8 cellular contexts compared by ENCODE assay signal in genomic region chr16:57601801-57602478, GRCh38. TPM values are rescaled to one million over a fixed set of nuclear protein-coding genes. Genes with fewer than 3 reads are reported as not detected.
A peak's percentile ranks its signal among the peaks of the same experiment; 100 is the strongest.
DNase-seq lines count a peak whose midpoint lies in the region; ATAC-seq and TF ChIP-seq lines count a peak whose summit lies in the region.

No MANE protein-coding gene starts in this region.

- CTCF ChIA-PET in activated CD8-positive, alpha-beta memory T cell treated with anti-CD3 and anti-CD28 coated beads, Interleukin-2, amount 10 ng/mL, durations not matched to agents 7 days and 5 days (lab: Charles Lee), result interaction anchor here (0.6 to 14.0 kb wide), 14 partner anchors 10 to 1739 kb away, joined by 3 to 230 read pairs (median 4); no protein-coding TSS in a partner anchor

- peaks cover 77% of the 10 kb centered on the region for H3K4me1 Mint-ChIP-seq in activated CD8-positive, alpha-beta memory T cell treated with anti-CD3 and anti-CD28 coated beads, Interleukin-2, amount 10 ng/mL, durations not matched to agents 7 days and 5 days
- peaks cover 12% of the 10 kb centered on the region for H3K4me1 Mint-ChIP-seq in neural crest cell

- peak overlapping the region; percentile 99 for H3K27ac Mint-ChIP-seq in activated CD8-positive, alpha-beta memory T cell treated with anti-CD3 and anti-CD28 coated beads, Interleukin-2, amount 10 ng/mL, durations not matched to agents 7 days and 5 days
- H3K27ac Mint-ChIP-seq in neural crest cell (ENCODE audit: unreplicated experiment), result peak overlapping the region; percentile 30

- peaks cover 26% of the 10 kb centered on the region for H3K36me3 Mint-ChIP-seq in activated CD8-positive, alpha-beta memory T cell treated with anti-CD3 and anti-CD28 coated beads, Interleukin-2, amount 10 ng/mL, durations not matched to agents 7 days and 5 days
- H3K36me3 Mint-ChIP-seq in neural crest cell (ENCODE audit: low read depth), result peaks cover 2% of the 10 kb centered on the region

- peaks cover 5% of the 10 kb centered on the region for H3K9me3 Mint-ChIP-seq in activated CD8-positive, alpha-beta memory T cell treated with anti-CD3 and anti-CD28 coated beads, Interleukin-2, amount 10 ng/mL, durations not matched to agents 7 days and 5 days (ENCODE audit: low read depth)
- peaks cover 3% of the 10 kb centered on the region for H3K9me3 Mint-ChIP-seq in neural crest cell

- TF ChIP-seq CTCF in neural crest cell (conservative IDR thresholded peaks at IDR 0.05), result no peak

- H3K27me3 Mint-ChIP-seq in activated CD8-positive, alpha-beta memory T cell treated with anti-CD3 and anti-CD28 coated beads, Interleukin-2, amount 10 ng/mL, durations not matched to agents 7 days and 5 days, result no peaks in the 10 kb centered on the region
- H3K27me3 Mint-ChIP-seq in neural crest cell (ENCODE audit: low read depth), result no peaks in the 10 kb centered on the region

- ATAC-seq in GM19468 (IDR thresholded peaks at IDR 0.05; ENCODE audit: extremely low read depth, unreplicated experiment) (peak; percentile 72), HG03521 (IDR thresholded peaks at IDR 0.05; ENCODE audit: unreplicated experiment) (peak; percentile 71)
- peak; percentile 90 for ATAC-seq in activated CD8-positive, alpha-beta memory T cell treated with anti-CD3 and anti-CD28 coated beads, Interleukin-2, amount 10 ng/mL, durations not matched to agents 7 days and 5 days

- peak overlapping the region; percentile 37 for H3K4me3 Mint-ChIP-seq in activated CD8-positive, alpha-beta memory T cell treated with anti-CD3 and anti-CD28 coated beads, Interleukin-2, amount 10 ng/mL, durations not matched to agents 7 days and 5 days
- no peak overlapping the region for H3K4me3 Mint-ChIP-seq in neural crest cell

- DNase-seq in GF-D8 (lab: John Stamatoyannopoulos, UW) (peak; percentile 72), neural crest cell (ENCODE audit: low read depth, low spot score) (no peak), Ammon's horn (ENCODE audit: low spot score) (no peak), RKO (ENCODE audit: low spot score) (no peak), GOT3 (lab: John Stamatoyannopoulos, UW) (no peak)
- DNase-seq in activated CD8-positive, alpha-beta memory T cell treated with anti-CD3 and anti-CD28 coated beads, Interleukin-2, amount 10 ng/mL, durations not matched to agents 7 days and 5 days, result peak; percentile 94

RNA-seq across cellular contexts. Expression of gene ADGRG1, which starts 26.5 kb away (rescaled TPM):
- 10 to 100 TPM in 1 of 2 experiments, 1 to 10 TPM in 1; 7.3 to 19.9 TPM for total RNA-seq in activated CD8-positive, alpha-beta memory T cell treated with anti-CD3 and anti-CD28 coated beads, Interleukin-2, amount 10 ng/mL, durations not matched to agents 7 days and 5 days
- 56.6 and 58.5 TPM in 2 replicates for total RNA-seq in neural crest cell

RNA-seq across cellular contexts. Expression of gene ADGRG5, which starts 59.5 kb away (rescaled TPM):
- 10 to 100 TPM; 34.4 to 47.9 TPM for total RNA-seq in activated CD8-positive, alpha-beta memory T cell treated with anti-CD3 and anti-CD28 coated beads, Interleukin-2, amount 10 ng/mL, durations not matched to agents 7 days and 5 days
- 0.07 TPM in 2 replicates for total RNA-seq in neural crest cell

Comparison
In these comparisons a context has a peak if more than half of its experiments do, and no peak if none do; other contexts are left out.
1. DNase-seq: peak in GF-D8 (single experiment) and activated CD8-positive, alpha-beta memory T cell treated with anti-CD3 and anti-CD28 coated beads, Interleukin-2, amount 10 ng/mL, durations not matched to agents 7 days and 5 days (single experiment); none in neural crest cell (single experiment), Ammon's horn (single experiment), RKO (single experiment) and GOT3 (single experiment).
2. RNA of gene ADGRG5, which starts 59.5 kb away (total RNA-seq): 34.4 to 47.9 TPM in activated CD8-positive, alpha-beta memory T cell treated with anti-CD3 and anti-CD28 coated beads, Interleukin-2, amount 10 ng/mL, durations not matched to agents 7 days and 5 days; 0.07 TPM in neural crest cell; every median in the first group is over 10 times any median in the second.
3. Peak in every context shown above with its lines, with median percentiles within 50 percentile points of each other: ATAC-seq.